ENCODE assay signal across 8 cellular contexts in genomic region chr19:14249012-14249754, GRCh38. TPM values are rescaled to one million over a fixed set of nuclear protein-coding genes. Genes with fewer than 3 reads are reported as not detected.
A peak's percentile ranks its signal among the peaks of the same experiment; 100 is the strongest.
DNase-seq lines count a peak whose midpoint lies in the region; ATAC-seq and TF ChIP-seq lines count a peak whose summit lies in the region.
"Not testable (repeated sequence)": the region's sequence is repeated elsewhere in the genome, so short reads cannot be mapped to it uniquely, and the experiment has no call there.

No MANE protein-coding gene starts in this region.

- H3K4me3 ChIP-seq in lower leg skin (ENCODE audit: low read depth, poor library complexity, severe bottlenecking) (peak overlapping the region; percentile 30), retinal pigment epithelial cell (ENCODE audit: low read length) (peak overlapping the region; percentile 54)

- ATAC-seq in activated naive CD4-positive, alpha-beta T cell treated with anti-CD3 and anti-CD28 coated beads, Interleukin-2, amount 50 U/mL, for 72 hours: peak; percentile 35 to 37
- ATAC-seq in esophagus mucosa: peak; percentile 47

- peaks cover 12% of the 10 kb centered on the region for H3K27me3 Mint-ChIP-seq in T-helper 2 cell treated with Interferon-gamma antibody and Interleukin-4, amounts not matched to agents 5 μg/mL and 100 μg/mL, for 36 hours (ENCODE audit: low read depth)

- TF ChIP-seq POLR2A in lower leg skin (IDR thresholded peaks at IDR 0.05): not testable (repeated sequence)

- TF ChIP-seq CTCF in lower leg skin (IDR thresholded peaks at IDR 0.05); retinal pigment epithelial cell (conservative IDR thresholded peaks at IDR 0.05; ENCODE audit: low read depth, low read length): not testable (repeated sequence)

- H3K36me3 Mint-ChIP-seq in T-helper 2 cell treated with Interferon-gamma antibody and Interleukin-4, amounts not matched to agents 5 μg/mL and 100 μg/mL, for 36 hours (ENCODE audit: low read depth); activated naive CD4-positive, alpha-beta T cell treated with anti-CD3 and anti-CD28 coated beads, Interleukin-2, amount 50 U/mL, for 72 hours: not testable (repeated sequence)

- not testable (repeated sequence) for H3K4me1 Mint-ChIP-seq in T-helper 2 cell treated with Interferon-gamma antibody and Interleukin-4, amounts not matched to agents 5 μg/mL and 100 μg/mL, for 36 hours (ENCODE audit: low read depth)

- DNase-seq in ELR (ENCODE audit: low read depth) (peak; percentile 14), NCI-H2029 (lab: John Stamatoyannopoulos, UW) (peak; percentile 51), lower leg skin (ENCODE audit: low spot score in 2 of 2) (peak in 1 of 2 donors; percentile 84), ureter (ENCODE audit: low spot score) (peak; percentile 68)
- DNase-seq in T-helper 2 cell treated with Interferon-gamma antibody and Interleukin-4, amounts not matched to agents 5 μg/mL and 100 μg/mL, for 36 hours (ENCODE audit: low spot score); retinal pigment epithelial cell (ENCODE audit: low read depth): not testable (repeated sequence)
- peak in 1 of 2 donors; percentile 11 for DNase-seq in activated naive CD4-positive, alpha-beta T cell treated with anti-CD3 and anti-CD28 coated beads, Interleukin-2, amount 50 U/mL, for 72 hours (ENCODE audit: low spot score in 2 of 2)

- H3K4me3 Mint-ChIP-seq in T-helper 2 cell treated with Interferon-gamma antibody and Interleukin-4, amounts not matched to agents 5 μg/mL and 100 μg/mL, for 36 hours: not testable (repeated sequence)

- WGBS in lower leg skin, 2 donors: 1 to 3% methylated on average over 22 to 26 of the region's 39 CpGs

- peak overlapping the region; percentile 31 for H3K27ac Mint-ChIP-seq in T-helper 2 cell treated with Interferon-gamma antibody and Interleukin-4, amounts not matched to agents 5 μg/mL and 100 μg/mL, for 36 hours
- peak overlapping the region; percentile 50 to 87 for H3K27ac Mint-ChIP-seq in activated naive CD4-positive, alpha-beta T cell treated with anti-CD3 and anti-CD28 coated beads, Interleukin-2, amount 50 U/mL, for 72 hours

- intact Hi-C loops in lower leg skin (cut with DNase I; ENCODE audit: low total_unique reads): not testable (repeated sequence)

- not testable (repeated sequence) for H3K9me3 Mint-ChIP-seq in T-helper 2 cell treated with Interferon-gamma antibody and Interleukin-4, amounts not matched to agents 5 μg/mL and 100 μg/mL, for 36 hours; activated naive CD4-positive, alpha-beta T cell treated with anti-CD3 and anti-CD28 coated beads, Interleukin-2, amount 50 U/mL, for 72 hours

RNA-seq across cellular contexts. Expression of gene ADGRL1, which starts 43.2 kb away (rescaled TPM):
- 10 to 100 TPM in 1 of 2 donors, 1 to 10 TPM in 1; 9.2 to 25.7 TPM for total RNA-seq in activated naive CD4-positive, alpha-beta T cell treated with anti-CD3 and anti-CD28 coated beads, Interleukin-2, amount 50 U/mL, for 72 hours
- 5.5 TPM for total RNA-seq in esophagus mucosa
- 10 to 100 TPM; 27.6 to 37.7 (median 29.8) TPM for total RNA-seq in lower leg skin
- total RNA-seq in ureter: 27.9 TPM
